13 cellular contexts compared by ENCODE assay signal in the genomic region with DNA sequence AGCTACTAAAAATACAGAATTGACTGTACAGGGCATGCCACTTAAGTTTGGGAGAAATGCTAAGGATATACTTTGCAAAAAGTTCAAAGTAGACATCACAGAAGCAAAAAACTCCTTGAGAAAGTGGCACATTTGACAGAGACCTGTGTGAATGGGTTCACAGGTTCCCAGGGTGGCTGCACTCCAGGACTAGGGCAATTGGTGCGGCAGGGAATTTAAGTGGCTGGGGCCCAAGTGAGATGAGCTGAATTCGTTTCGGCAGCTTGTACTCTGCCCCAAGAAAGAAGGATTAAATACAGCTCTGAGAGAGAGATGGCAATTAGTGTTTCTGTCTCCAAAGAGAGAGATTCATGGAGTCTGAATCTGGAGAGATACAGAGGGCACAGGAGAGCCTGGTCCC.
DNase-seq lines count a peak whose midpoint lies in the region; ATAC-seq and TF ChIP-seq lines count a peak whose summit lies in the region.
"Had no signal": no experiment of that assay in that cellular context is flagged by ENCODE, and none has a peak within 500 bp of the region (broad histone marks: within the 10 kb centered on the region; RNA-seq: fewer than 3 reads in every experiment).

No MANE protein-coding gene starts in this region.

- H4K20me1 ChIP-seq in osteoblast (ENCODE audit: insufficient read depth, low read length), result no peaks in the 10 kb centered on the region

- intact Hi-C loops in left cardiac atrium (cut with DNase I), result no loop called here

- H3K36me3 ChIP-seq in osteoblast (ENCODE audit: insufficient read depth, low read length), result no peaks in the 10 kb centered on the region

- no peaks in the 10 kb centered on the region for H3K36me3 Mint-ChIP-seq in effector memory CD8-positive, alpha-beta T cell (ENCODE audit: insufficient read depth)

- no peak overlapping the region for H3K4me3 Mint-ChIP-seq in effector memory CD8-positive, alpha-beta T cell

- ATAC-seq in left cardiac atrium (peak; percentile 53 to 61), HG03196 (IDR thresholded peaks at IDR 0.05; ENCODE audit: unreplicated experiment) (no peak), HG03139 (IDR thresholded peaks at IDR 0.05; ENCODE audit: unreplicated experiment) (no peak)
- no peak for ATAC-seq in effector memory CD8-positive, alpha-beta T cell (replicated peaks)
- ATAC-seq: A549, K562 had no signal

- H3K27ac Mint-ChIP-seq in effector memory CD8-positive, alpha-beta T cell, result no peak overlapping the region

- H3K4me1 ChIP-seq in osteoblast (ENCODE audit: insufficient read depth, low read length), result peaks cover 8% of the 10 kb centered on the region
- H3K4me1 ChIP-seq: A549 had no signal

- DNase-seq in G401 (ENCODE audit: low spot score), result peak; percentile 19
- DNase-seq in astrocyte of the hippocampus (ENCODE audit: low read depth, low spot score), result peak; percentile 28
- no peak for DNase-seq in left cardiac atrium
- no peak for DNase-seq in osteoblast (ENCODE audit: insufficient read length, low spot score, missing footprints)
- no peak for DNase-seq in NCI-H1092 (lab: John Stamatoyannopoulos, UW)
- DNase-seq in effector memory CD8-positive, alpha-beta T cell, result no peak
- DNase-seq: DMS53, NCI-H187 treated with DMSO at 0.1 percent for 48 hours had no signal

- no peaks in the 10 kb centered on the region for H3K9me3 ChIP-seq in osteoblast (ENCODE audit: low read depth, low read length)
- H3K9me3 ChIP-seq: A549 had no signal

- H3K4me3 ChIP-seq in osteoblast (ENCODE audit: insufficient read depth, low read length), result no peak overlapping the region
- H3K4me3 ChIP-seq: A549, K562 had no signal

- H3K27ac ChIP-seq in osteoblast (ENCODE audit: low read depth, low read length), result no peak overlapping the region
- H3K27ac ChIP-seq: A549, HL-60 had no signal

- H2AFZ ChIP-seq in osteoblast (ENCODE audit: low read length), result peak overlapping the region; percentile 23

- peak overlapping the region; percentile 67 for H3K4me2 ChIP-seq in osteoblast (ENCODE audit: insufficient read depth, low read length)
- H3K4me2 ChIP-seq: A549 had no signal

- in situ Hi-C loops in G401 (cut with HindIII; ENCODE audit: low sequenced_read_pairs), result no loop called here

- H3K4me1 Mint-ChIP-seq in effector memory CD8-positive, alpha-beta T cell (ENCODE audit: low read depth in 2 of 2), result no peaks in the 10 kb centered on the region

- TF ChIP-seq CTCF in osteoblast (IDR thresholded peaks at IDR 0.05; ENCODE audit: extremely low read depth, low read depth, low read length), result no peak

- H3K27me3 Mint-ChIP-seq in effector memory CD8-positive, alpha-beta T cell, result no peaks in the 10 kb centered on the region

- H3K9me3 Mint-ChIP-seq in effector memory CD8-positive, alpha-beta T cell, result no peaks in the 10 kb centered on the region

- no peaks in the 10 kb centered on the region for H3K27me3 ChIP-seq in osteoblast (ENCODE audit: insufficient read depth, low read length)

- no peaks in the 10 kb centered on the region for H3K79me2 ChIP-seq in osteoblast (ENCODE audit: insufficient read depth, low read length)

Comparison
In these comparisons a context has a peak if more than half of its experiments do, and no peak if none do; other contexts are left out.
1. DNase-seq: peak in G401 (single experiment) and astrocyte of the hippocampus (single experiment); none in left cardiac atrium (single experiment), osteoblast (single experiment), NCI-H1092 (single experiment) and effector memory CD8-positive, alpha-beta T cell (0 of 3).
2. ATAC-seq: peak in left cardiac atrium (2 of 2); none in effector memory CD8-positive, alpha-beta T cell (single experiment), HG03196 (single experiment) and HG03139 (single experiment).